Comparison of ENCODE assay signal across 8 cellular contexts in genomic region chr2:159209341-159210306, GRCh38.
DNase-seq lines count a peak whose midpoint lies in the region; ATAC-seq and TF ChIP-seq lines count a peak whose summit lies in the region.
"Had no signal": no experiment of that assay in that cellular context is flagged by ENCODE, and none has a peak within 500 bp of the region (broad histone marks: within the 10 kb centered on the region; RNA-seq: fewer than 3 reads in every experiment).

No MANE protein-coding gene starts in this region.

- H3K27me3 ChIP-seq in dorsolateral prefrontal cortex, result no peaks in the 10 kb centered on the region
- H3K27me3 ChIP-seq: heart left ventricle had no signal

- H3K36me3 Mint-ChIP-seq in stimulated activated naive B cell treated with anti-CD40 and anti-IgM and Interleukin-4, amounts not matched to agents 10 μg/mL and 1 μg/mL and 100 μg/mL, for 72 hours, result no peaks in the 10 kb centered on the region

- no peaks in the 10 kb centered on the region for H3K9me3 Mint-ChIP-seq in stimulated activated naive B cell treated with anti-CD40 and anti-IgM and Interleukin-4, amounts not matched to agents 10 μg/mL and 1 μg/mL and 100 μg/mL, for 72 hours

- TF ChIP-seq CTCF in dorsolateral prefrontal cortex (IDR thresholded peaks at IDR 0.05 in 54 of 56, conservative IDR thresholded peaks at IDR 0.05 in 2 of 56; ENCODE audit: low read depth in 1 of 56, partially characterized antibody in 56 of 56), result no peak

- peak; percentile 17 for DNase-seq in activated gamma-delta T cell treated with anti-CD3 and anti-CD28 coated beads, Interleukin-2, amount 50 U/mL, for 16 hours (ENCODE audit: low read depth)
- no peak for DNase-seq in stimulated activated naive B cell treated with anti-CD40 and anti-IgM and Interleukin-4, amounts not matched to agents 10 μg/mL and 1 μg/mL and 100 μg/mL, for 72 hours
- DNase-seq in dorsolateral prefrontal cortex (no peak), occipital lobe (lab: John Stamatoyannopoulos, UW) (no peak), medulla oblongata (ENCODE audit: extremely low spot score) (no peak)

- no peak overlapping the region for H3K27ac Mint-ChIP-seq in stimulated activated naive B cell treated with anti-CD40 and anti-IgM and Interleukin-4, amounts not matched to agents 10 μg/mL and 1 μg/mL and 100 μg/mL, for 72 hours

- intact Hi-C loops in dorsolateral prefrontal cortex (cut with DNase I), result no loop called here

- peaks cover 6 to 12% of the 10 kb centered on the region in 2 donors for H3K4me1 Mint-ChIP-seq in stimulated activated naive B cell treated with anti-CD40 and anti-IgM and Interleukin-4, amounts not matched to agents 10 μg/mL and 1 μg/mL and 100 μg/mL, for 72 hours

- no peak overlapping the region for H3K4me3 Mint-ChIP-seq in stimulated activated naive B cell treated with anti-CD40 and anti-IgM and Interleukin-4, amounts not matched to agents 10 μg/mL and 1 μg/mL and 100 μg/mL, for 72 hours

- no peak overlapping the region for H3K27ac ChIP-seq in dorsolateral prefrontal cortex

- peak; percentile 67 for ATAC-seq in GM19438 (IDR thresholded peaks at IDR 0.05; ENCODE audit: low read depth, unreplicated experiment)
- peak; percentile 95 for ATAC-seq in HG03175 (IDR thresholded peaks at IDR 0.05; ENCODE audit: unreplicated experiment)
- ATAC-seq in stimulated activated naive B cell treated with anti-CD40 and anti-IgM and Interleukin-4, amounts not matched to agents 10 μg/mL and 1 μg/mL and 100 μg/mL, for 72 hours (replicated peaks), result peak; percentile 78 to 82
- ATAC-seq: heart left ventricle had no signal

- no peak overlapping the region for H3K4me3 ChIP-seq in dorsolateral prefrontal cortex
- H3K4me3 ChIP-seq: heart left ventricle had no signal

- peaks cover 0 to 4% of the 10 kb centered on the region in 2 donors for H3K27me3 Mint-ChIP-seq in stimulated activated naive B cell treated with anti-CD40 and anti-IgM and Interleukin-4, amounts not matched to agents 10 μg/mL and 1 μg/mL and 100 μg/mL, for 72 hours
